In the genomic region with DNA sequence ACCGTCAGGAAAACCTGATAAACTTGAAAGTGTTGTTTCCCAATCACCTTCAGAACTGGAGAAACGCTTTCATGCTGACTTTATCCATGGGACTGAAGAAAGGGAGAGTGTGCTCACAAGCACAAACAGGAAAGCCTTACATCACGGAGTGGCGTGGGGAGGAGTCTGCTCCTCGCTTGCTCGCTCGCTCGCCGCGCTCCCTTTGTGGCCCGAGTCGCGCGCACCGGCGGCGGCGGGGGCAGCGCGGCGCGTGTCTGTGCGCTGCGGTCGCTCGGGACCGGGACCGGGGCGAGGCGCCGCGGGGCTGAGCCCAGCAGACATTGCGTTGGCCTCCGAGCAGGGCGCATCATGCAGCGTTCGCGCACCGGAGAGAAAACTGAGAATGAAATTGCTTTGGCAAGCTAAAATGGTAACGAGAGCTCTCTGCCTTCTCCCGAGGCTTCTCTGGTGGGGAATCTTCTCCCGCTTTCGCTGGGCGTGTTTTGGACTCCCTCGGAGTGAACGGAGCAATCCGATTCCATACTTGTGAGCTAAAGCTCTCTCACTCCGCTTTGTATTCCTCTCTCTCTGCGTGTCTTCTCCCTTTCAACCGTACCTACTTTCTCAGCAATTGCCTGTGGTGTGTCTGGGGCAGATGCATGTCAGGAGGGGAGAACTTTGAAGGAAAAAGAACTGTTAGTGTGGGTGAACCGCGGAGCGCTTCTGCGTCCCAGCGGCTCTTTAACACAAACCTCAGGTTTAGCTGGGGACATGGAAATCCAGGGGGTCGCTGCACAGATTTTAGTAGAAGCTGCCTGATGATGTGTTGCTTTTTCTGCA, we compare ENCODE assay signal across 1 cellular context.
TF ChIP-seq lines count a peak whose summit lies in the region.

RGL1 (plus strand) TSS at position 205 of the 819 bp plus-strand sequence; CDS start at position 383, 178 bp downstream.

TF ChIP-seq in HEK293, 187 proteins besides CTCF, POLR2A, EP300 and RAD21 (continued from another document and continues in another):
- TF ChIP-seq, protein P1, sequence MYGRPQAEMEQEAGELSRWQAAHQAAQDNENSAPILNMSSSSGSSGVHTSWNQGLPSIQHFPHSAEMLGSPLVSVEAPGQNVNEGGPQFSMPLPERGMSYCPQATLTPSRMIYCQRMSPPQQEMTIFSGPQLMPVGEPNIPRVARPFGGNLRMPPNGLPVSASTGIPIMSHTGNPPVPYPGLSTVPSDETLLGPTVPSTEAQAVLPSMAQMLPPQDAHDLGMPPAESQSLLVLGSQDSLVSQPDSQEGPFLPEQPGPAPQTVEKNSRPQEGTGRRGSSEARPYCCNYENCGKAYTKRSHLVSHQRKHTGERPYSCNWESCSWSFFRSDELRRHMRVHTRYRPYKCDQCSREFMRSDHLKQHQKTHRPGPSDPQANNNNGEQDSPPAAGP (tag by site-specific recombination; IDR thresholded peaks at IDR 0.05), result no peak
- peak; percentile 77; the same call in 1 of the 2 replicates for TF ChIP-seq ZNF596 (tag by site-specific recombination; IDR thresholded peaks at IDR 0.05)
- TF ChIP-seq ZBTB8A (tag by site-specific recombination; IDR thresholded peaks at IDR 0.05), result 0 out of 2 replicates have a peak, but pooled peaks have one; percentile 12
- TF ChIP-seq ZBTB7A (tag by site-specific recombination; IDR thresholded peaks at IDR 0.05; ENCODE audit: low read depth), result no peak
- TF ChIP-seq, protein P2, sequence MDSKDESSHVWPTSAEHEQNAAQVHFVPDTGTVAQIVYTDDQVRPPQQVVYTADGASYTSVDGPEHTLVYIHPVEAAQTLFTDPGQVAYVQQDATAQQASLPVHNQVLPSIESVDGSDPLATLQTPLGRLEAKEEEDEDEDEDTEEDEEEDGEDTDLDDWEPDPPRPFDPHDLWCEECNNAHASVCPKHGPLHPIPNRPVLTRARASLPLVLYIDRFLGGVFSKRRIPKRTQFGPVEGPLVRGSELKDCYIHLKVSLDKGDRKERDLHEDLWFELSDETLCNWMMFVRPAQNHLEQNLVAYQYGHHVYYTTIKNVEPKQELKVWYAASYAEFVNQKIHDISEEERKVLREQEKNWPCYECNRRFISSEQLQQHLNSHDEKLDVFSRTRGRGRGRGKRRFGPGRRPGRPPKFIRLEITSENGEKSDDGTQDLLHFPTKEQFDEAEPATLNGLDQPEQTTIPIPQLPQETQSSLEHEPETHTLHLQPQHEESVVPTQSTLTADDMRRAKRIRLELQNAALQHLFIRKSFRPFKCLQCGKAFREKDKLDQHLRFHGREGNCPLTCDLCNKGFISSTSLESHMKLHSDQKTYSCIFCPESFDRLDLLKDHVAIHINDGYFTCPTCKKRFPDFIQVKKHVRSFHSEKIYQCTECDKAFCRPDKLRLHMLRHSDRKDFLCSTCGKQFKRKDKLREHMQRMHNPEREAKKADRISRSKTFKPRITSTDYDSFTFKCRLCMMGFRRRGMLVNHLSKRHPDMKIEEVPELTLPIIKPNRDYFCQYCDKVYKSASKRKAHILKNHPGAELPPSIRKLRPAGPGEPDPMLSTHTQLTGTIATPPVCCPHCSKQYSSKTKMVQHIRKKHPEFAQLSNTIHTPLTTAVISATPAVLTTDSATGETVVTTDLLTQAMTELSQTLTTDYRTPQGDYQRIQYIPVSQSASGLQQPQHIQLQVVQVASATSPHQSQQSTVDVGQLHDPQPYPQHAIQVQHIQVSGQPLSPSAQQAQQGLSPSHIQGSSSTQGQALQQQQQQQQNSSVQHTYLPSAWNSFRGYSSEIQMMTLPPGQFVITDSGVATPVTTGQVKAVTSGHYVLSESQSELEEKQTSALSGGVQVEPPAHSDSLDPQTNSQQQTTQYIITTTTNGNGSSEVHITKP (tag by site-specific recombination; IDR thresholded peaks at IDR 0.05), result peak; percentile 91
- no peak for TF ChIP-seq ZNF621 (tag by site-specific recombination; IDR thresholded peaks at IDR 0.05)
- TF ChIP-seq, protein P3, sequence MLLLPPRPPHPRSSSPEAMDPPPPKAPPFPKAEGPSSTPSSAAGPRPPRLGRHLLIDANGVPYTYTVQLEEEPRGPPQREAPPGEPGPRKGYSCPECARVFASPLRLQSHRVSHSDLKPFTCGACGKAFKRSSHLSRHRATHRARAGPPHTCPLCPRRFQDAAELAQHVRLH (tag by site-specific recombination; IDR thresholded peaks at IDR 0.05), result no peak
- TF ChIP-seq ZNF701 (tag by site-specific recombination; IDR thresholded peaks at IDR 0.05), result no peak
- TF ChIP-seq ZFP69B (tag by site-specific recombination; IDR thresholded peaks at IDR 0.05), result no peak
- no peak for TF ChIP-seq KLF16 (tag by site-specific recombination; IDR thresholded peaks at IDR 0.05)
- no peak for TF ChIP-seq MYNN (tag by site-specific recombination; IDR thresholded peaks at IDR 0.05; ENCODE audit: borderline replicate concordance)
- TF ChIP-seq ZSCAN23 (tag by site-specific recombination; IDR thresholded peaks at IDR 0.05), result no peak
- peak; percentile 87 for TF ChIP-seq ZNF600 (tag by site-specific recombination; IDR thresholded peaks at IDR 0.05)
- TF ChIP-seq ZNF501 (tag by site-specific recombination; IDR thresholded peaks at IDR 0.05), result no peak
- TF ChIP-seq ZSCAN30 (tag by site-specific recombination; IDR thresholded peaks at IDR 0.05), result 0 out of 2 replicates have a peak, but pooled peaks have one; percentile 21
- no peak for TF ChIP-seq ZNF623 (tag by site-specific recombination; IDR thresholded peaks at IDR 0.05)
- TF ChIP-seq ZNF416 (tag by site-specific recombination; IDR thresholded peaks at IDR 0.05), result no peak
- no peak for TF ChIP-seq ZNF280C (tag by site-specific recombination; IDR thresholded peaks at IDR 0.05)
- TF ChIP-seq, protein P4, sequence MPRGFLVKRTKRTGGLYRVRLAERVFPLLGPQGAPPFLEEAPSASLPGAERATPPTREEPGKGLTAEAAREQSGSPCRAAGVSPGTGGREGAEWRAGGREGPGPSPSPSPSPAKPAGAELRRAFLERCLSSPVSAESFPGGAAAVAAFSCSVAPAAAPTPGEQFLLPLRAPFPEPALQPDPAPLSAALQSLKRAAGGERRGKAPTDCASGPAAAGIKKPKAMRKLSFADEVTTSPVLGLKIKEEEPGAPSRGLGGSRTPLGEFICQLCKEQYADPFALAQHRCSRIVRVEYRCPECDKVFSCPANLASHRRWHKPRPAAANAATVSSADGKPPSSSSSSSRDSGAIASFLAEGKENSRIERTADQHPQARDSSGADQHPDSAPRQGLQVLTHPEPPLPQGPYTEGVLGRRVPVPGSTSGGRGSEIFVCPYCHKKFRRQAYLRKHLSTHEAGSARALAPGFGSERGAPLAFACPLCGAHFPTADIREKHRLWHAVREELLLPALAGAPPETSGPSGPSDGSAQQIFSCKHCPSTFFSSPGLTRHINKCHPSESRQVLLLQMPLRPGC (tag by site-specific recombination; IDR thresholded peaks at IDR 0.05), result no peak
- no peak for TF ChIP-seq SP2 (tag by site-specific recombination; IDR thresholded peaks at IDR 0.05)
- TF ChIP-seq ZNF449 (tag by site-specific recombination; IDR thresholded peaks at IDR 0.05), result peak; percentile 77
- TF ChIP-seq ZNF214 (tag by site-specific recombination; IDR thresholded peaks at IDR 0.05; ENCODE audit: borderline replicate concordance), result no peak
- no peak for TF ChIP-seq ZNF639 (tag by site-specific recombination; IDR thresholded peaks at IDR 0.05)
- TF ChIP-seq, protein P5, sequence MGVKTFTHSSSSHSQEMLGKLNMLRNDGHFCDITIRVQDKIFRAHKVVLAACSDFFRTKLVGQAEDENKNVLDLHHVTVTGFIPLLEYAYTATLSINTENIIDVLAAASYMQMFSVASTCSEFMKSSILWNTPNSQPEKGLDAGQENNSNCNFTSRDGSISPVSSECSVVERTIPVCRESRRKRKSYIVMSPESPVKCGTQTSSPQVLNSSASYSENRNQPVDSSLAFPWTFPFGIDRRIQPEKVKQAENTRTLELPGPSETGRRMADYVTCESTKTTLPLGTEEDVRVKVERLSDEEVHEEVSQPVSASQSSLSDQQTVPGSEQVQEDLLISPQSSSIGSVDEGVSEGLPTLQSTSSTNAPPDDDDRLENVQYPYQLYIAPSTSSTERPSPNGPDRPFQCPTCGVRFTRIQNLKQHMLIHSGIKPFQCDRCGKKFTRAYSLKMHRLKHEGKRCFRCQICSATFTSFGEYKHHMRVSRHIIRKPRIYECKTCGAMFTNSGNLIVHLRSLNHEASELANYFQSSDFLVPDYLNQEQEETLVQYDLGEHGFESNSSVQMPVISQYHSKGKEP (tag by site-specific recombination; IDR thresholded peaks at IDR 0.05), result 0 out of 2 replicates have a peak, but pooled peaks have one; percentile 6
- TF ChIP-seq ZNF121 (tag by site-specific recombination; IDR thresholded peaks at IDR 0.05), result no peak
- TF ChIP-seq, protein P6, sequence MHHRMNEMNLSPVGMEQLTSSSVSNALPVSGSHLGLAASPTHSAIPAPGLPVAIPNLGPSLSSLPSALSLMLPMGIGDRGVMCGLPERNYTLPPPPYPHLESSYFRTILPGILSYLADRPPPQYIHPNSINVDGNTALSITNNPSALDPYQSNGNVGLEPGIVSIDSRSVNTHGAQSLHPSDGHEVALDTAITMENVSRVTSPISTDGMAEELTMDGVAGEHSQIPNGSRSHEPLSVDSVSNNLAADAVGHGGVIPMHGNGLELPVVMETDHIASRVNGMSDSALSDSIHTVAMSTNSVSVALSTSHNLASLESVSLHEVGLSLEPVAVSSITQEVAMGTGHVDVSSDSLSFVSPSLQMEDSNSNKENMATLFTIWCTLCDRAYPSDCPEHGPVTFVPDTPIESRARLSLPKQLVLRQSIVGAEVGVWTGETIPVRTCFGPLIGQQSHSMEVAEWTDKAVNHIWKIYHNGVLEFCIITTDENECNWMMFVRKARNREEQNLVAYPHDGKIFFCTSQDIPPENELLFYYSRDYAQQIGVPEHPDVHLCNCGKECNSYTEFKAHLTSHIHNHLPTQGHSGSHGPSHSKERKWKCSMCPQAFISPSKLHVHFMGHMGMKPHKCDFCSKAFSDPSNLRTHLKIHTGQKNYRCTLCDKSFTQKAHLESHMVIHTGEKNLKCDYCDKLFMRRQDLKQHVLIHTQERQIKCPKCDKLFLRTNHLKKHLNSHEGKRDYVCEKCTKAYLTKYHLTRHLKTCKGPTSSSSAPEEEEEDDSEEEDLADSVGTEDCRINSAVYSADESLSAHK (tag by site-specific recombination; IDR thresholded peaks at IDR 0.05), result no peak
- no peak for TF ChIP-seq ZNF23 (tag by site-specific recombination; IDR thresholded peaks at IDR 0.05; ENCODE audit: borderline replicate concordance)
- TF ChIP-seq BCL6B (tag by site-specific recombination; IDR thresholded peaks at IDR 0.05), result no peak
- TF ChIP-seq, protein P7, sequence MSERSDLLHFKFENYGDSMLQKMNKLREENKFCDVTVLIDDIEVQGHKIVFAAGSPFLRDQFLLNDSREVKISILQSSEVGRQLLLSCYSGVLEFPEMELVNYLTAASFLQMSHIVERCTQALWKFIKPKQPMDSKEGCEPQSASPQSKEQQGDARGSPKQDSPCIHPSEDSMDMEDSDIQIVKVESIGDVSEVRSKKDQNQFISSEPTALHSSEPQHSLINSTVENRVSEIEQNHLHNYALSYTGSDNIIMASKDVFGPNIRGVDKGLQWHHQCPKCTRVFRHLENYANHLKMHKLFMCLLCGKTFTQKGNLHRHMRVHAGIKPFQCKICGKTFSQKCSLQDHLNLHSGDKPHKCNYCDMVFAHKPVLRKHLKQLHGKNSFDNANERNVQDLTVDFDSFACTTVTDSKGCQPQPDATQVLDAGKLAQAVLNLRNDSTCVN (tag by site-specific recombination; optimal IDR thresholded peaks at IDR 0.05), result peak; percentile 74
- TF ChIP-seq ZNF133 (tag by site-specific recombination; IDR thresholded peaks at IDR 0.05), result no peak
- TF ChIP-seq ZNF660 (tag by site-specific recombination; IDR thresholded peaks at IDR 0.05), result peak; percentile 55
- TF ChIP-seq ZBTB17 (tag by site-specific recombination; IDR thresholded peaks at IDR 0.05), result peak; percentile 44
- no peak; the same call in 1 of the 2 replicates for TF ChIP-seq ZNF335 (tag by site-specific recombination; conservative IDR thresholded peaks at IDR 0.05)
- TF ChIP-seq GFI1B (tag by site-specific recombination; IDR thresholded peaks at IDR 0.05), result 0 out of 2 replicates have a peak, but pooled peaks have one; percentile 50
- TF ChIP-seq ZNF610 (tag by site-specific recombination; IDR thresholded peaks at IDR 0.05; ENCODE audit: borderline replicate concordance), result no peak
- TF ChIP-seq ZNF654 (tag by site-specific recombination; IDR thresholded peaks at IDR 0.05; ENCODE audit: low read depth), result no peak
